22 cellular contexts compared by ENCODE assay signal in genomic region chr20:15609956-15610355, GRCh38.
"Had no signal": no experiment of that assay in that cellular context is flagged by ENCODE, and none has a peak within 500 bp of the region (broad histone marks: within the 10 kb centered on the region; RNA-seq: fewer than 3 reads in every experiment).

No MANE protein-coding gene starts in this region.

- H3K27ac Mint-ChIP-seq: activated CD4-positive, alpha-beta memory T cell treated with anti-CD3 and anti-CD28 coated beads, Interleukin-2, amount 10 ng/mL, durations not matched to agents 7 days and 5 days; activated CD4-positive, alpha-beta T cell treated with anti-CD3 and anti-CD28 coated beads for 36 hours; activated T-helper 2 cell treated with anti-CD3 and anti-CD28 coated beads, Interferon-gamma antibody, Interleukin-2, Interleukin-4, amounts not matched to agents 10 μg/mL and 5 μg/mL and 100 μg/mL, durations not matched to agents 14 hours and 24 hours and 36 hours had no signal

- H3K4me3 Mint-ChIP-seq: activated CD4-positive, alpha-beta memory T cell treated with anti-CD3 and anti-CD28 coated beads, Interleukin-2, amount 10 ng/mL, durations not matched to agents 7 days and 5 days; activated CD4-positive, alpha-beta T cell treated with anti-CD3 and anti-CD28 coated beads for 36 hours had no signal

- H3K4me3 ChIP-seq: ascending aorta, body of pancreas, K562, PC-9 had no signal

- H3K27me3 ChIP-seq: ascending aorta, body of pancreas had no signal

- DNase-seq: activated CD4-positive, alpha-beta memory T cell treated with anti-CD3 and anti-CD28 coated beads, Interleukin-2, amount 10 ng/mL, durations not matched to agents 7 days and 5 days; activated CD4-positive, alpha-beta T cell treated with anti-CD3 and anti-CD28 coated beads for 36 hours; activated CD4-positive, alpha-beta T cell treated with anti-CD3 and anti-CD28 coated beads, Interleukin-2, amount 50 U/mL, for 1 hour; activated gamma-delta T cell treated with Interleukin-2 at 50 U/mL for 16 hours; activated naive CD4-positive, alpha-beta T cell treated with anti-CD3 and anti-CD28 coated beads, Interleukin-2, amount 50 U/mL, for 16 hours; activated T-cell treated with anti-CD3 and anti-CD28 coated beads for 4 hours; activated T-cell treated with anti-CD3 and anti-CD28 coated beads, Interleukin-2, amount 50 U/mL, for 48 hours; amniotic stem cell; body of pancreas; central memory CD4-positive, alpha-beta T cell; NCI-H1092 treated with DMSO at 0.1 percent for 48 hours; NCI-H1436; NCI-H1694 treated with DMSO at 0.1 percent for 48 hours; NCI-H2081; NCI-H524; PC-9; SHP77 treated with DMSO at 0.1 percent for 48 hours; T-helper 2 cell; WERI-Rb-1 had no signal

- H3K27ac ChIP-seq: ascending aorta, body of pancreas, PC-9, WERI-Rb-1 had no signal

- H3K9me3 ChIP-seq: ascending aorta, body of pancreas had no signal

- H3K4me1 Mint-ChIP-seq: activated CD4-positive, alpha-beta memory T cell treated with anti-CD3 and anti-CD28 coated beads, Interleukin-2, amount 10 ng/mL, durations not matched to agents 7 days and 5 days; activated CD4-positive, alpha-beta T cell treated with anti-CD3 and anti-CD28 coated beads for 36 hours had no signal

- ATAC-seq: activated CD4-positive, alpha-beta T cell treated with anti-CD3 and anti-CD28 coated beads for 36 hours; body of pancreas; K562 had no signal

- H3K27me3 Mint-ChIP-seq: activated CD4-positive, alpha-beta memory T cell treated with anti-CD3 and anti-CD28 coated beads, Interleukin-2, amount 10 ng/mL, durations not matched to agents 7 days and 5 days; activated CD4-positive, alpha-beta T cell treated with anti-CD3 and anti-CD28 coated beads for 36 hours had no signal

- H3K36me3 ChIP-seq: ascending aorta, WERI-Rb-1 had no signal

- H3K4me2 ChIP-seq: PC-9 had no signal
